8 cellular contexts compared by ENCODE assay signal in the genomic region with DNA sequence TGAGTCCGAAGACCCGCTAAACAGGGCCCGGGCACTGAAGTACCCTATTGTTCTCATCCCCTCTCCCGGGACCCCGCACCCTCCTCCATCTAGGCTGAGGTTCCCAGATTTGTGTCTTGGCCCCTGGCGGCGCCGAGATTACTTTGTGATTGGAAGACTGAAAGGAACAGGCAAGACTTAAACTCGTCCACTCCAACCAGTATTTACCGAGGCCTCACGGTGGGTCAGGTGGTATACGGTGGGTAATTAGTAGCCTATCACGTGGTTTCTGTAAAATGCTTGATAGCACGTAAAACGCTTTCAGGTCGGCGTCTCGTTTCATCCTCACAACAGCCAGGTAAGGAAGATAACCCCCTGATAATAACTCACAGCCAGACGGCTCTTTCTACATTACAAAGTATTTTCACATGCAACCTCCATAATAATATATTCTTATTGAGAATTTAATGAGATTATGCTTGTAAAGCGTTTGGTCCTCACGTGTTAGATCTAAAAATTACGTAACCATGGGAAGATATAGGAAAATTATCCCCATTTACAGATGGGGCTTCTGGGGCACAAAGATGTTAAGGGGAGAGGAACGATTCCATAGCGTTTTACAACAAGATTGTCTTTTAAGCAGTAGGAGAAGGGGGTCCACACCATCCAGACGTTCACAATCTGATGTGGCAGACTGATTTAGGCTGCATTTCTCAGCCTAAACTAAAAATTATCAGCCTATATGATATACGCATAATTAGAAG. TPM values are rescaled to one million over a fixed set of nuclear protein-coding genes. Genes with fewer than 3 reads are reported as not detected.
DNase-seq lines count a peak whose midpoint lies in the region; ATAC-seq and TF ChIP-seq lines count a peak whose summit lies in the region.

No MANE protein-coding gene starts in this region.

- H3K9me2 ChIP-seq in neural cell (ENCODE audit: insufficient read depth, low read length), result no peaks in the 10 kb centered on the region

- peak overlapping the region; percentile 92 for H3K27ac ChIP-seq in foreskin keratinocyte
- H3K27ac ChIP-seq in neural cell (ENCODE audit: low read length), result peak overlapping the region; percentile 96
- H3K27ac ChIP-seq in vagina, result peak overlapping the region; percentile 96

- DNase-seq in DMS153 (lab: John Stamatoyannopoulos, UW) (peak; percentile 75), NCI-H774 (lab: John Stamatoyannopoulos, UW) (peak; percentile 79), foreskin keratinocyte (peak; percentile 69 to 88), vagina (ENCODE audit: extremely low spot score in 2 of 2) (peak in 1 of 2 donors; percentile 90)
- peak; percentile 48 for DNase-seq in activated naive CD4-positive, alpha-beta T cell treated with Interleukin-2 at 50 U/mL for 16 hours

- H4K20me1 ChIP-seq in neural cell (ENCODE audit: insufficient read depth), result no peaks in the 10 kb centered on the region

- ATAC-seq in GM21360 (IDR thresholded peaks at IDR 0.05; ENCODE audit: unreplicated experiment) (peak; percentile 43), HG03571 (IDR thresholded peaks at IDR 0.05; ENCODE audit: unreplicated experiment) (peak; percentile 55), foreskin keratinocyte (peak; percentile 75)

- no peaks in the 10 kb centered on the region for H3F3A ChIP-seq in neural cell (ENCODE audit: insufficient read depth, low read length, poor library complexity, severe bottlenecking)

- H3K9ac ChIP-seq in neural cell (ENCODE audit: low read length), result peak overlapping the region; percentile 97

- intact Hi-C loops in vagina (cut with DNase I), result loop anchor here (5.0 kb wide), 1 partner anchor 131 kb away; a partner anchor contains a TSS

- H3K79me2 ChIP-seq in neural cell (replicated peaks; ENCODE audit: insufficient read depth, low read length), result peaks cover 36% of the 10 kb centered on the region

- H3K27me3 ChIP-seq in foreskin keratinocyte (no peaks in the 10 kb centered on the region), neural cell (ENCODE audit: insufficient read depth, low read depth, low read length) (no peaks in the 10 kb centered on the region), vagina (no peaks in the 10 kb centered on the region)

- no peak for TF ChIP-seq RAD21 in neural cell (conservative IDR thresholded peaks at IDR 0.05)

- no peak for TF ChIP-seq POLR2A in vagina (IDR thresholded peaks at IDR 0.05)

- H3K4me2 ChIP-seq in neural cell (ENCODE audit: low read length), result peak overlapping the region; percentile 64

- H3K9me3 ChIP-seq in neural cell (ENCODE audit: low read length) (no peaks in the 10 kb centered on the region), vagina (no peaks in the 10 kb centered on the region)

- peak overlapping the region; percentile 95 for H2AFZ ChIP-seq in neural cell (ENCODE audit: low read depth, low read length)

- H3K36me3 ChIP-seq in neural cell (ENCODE audit: insufficient read depth, low read length) (no peaks in the 10 kb centered on the region), vagina (no peaks in the 10 kb centered on the region)

- H3K4me3 ChIP-seq in neural cell (ENCODE audit: low read length), result peak overlapping the region; percentile 95
- peak overlapping the region; percentile 89 to 93 for H3K4me3 ChIP-seq in vagina

- peaks cover 14% of the 10 kb centered on the region for H3K4me1 ChIP-seq in foreskin keratinocyte
- peaks cover 35% of the 10 kb centered on the region for H3K4me1 ChIP-seq in vagina

- TF ChIP-seq EP300 in neural cell (conservative IDR thresholded peaks at IDR 0.05; ENCODE audit: poor library complexity, severe bottlenecking), result no peak

- TF ChIP-seq CTCF in foreskin keratinocyte (conservative IDR thresholded peaks at IDR 0.05), result no peak
- TF ChIP-seq CTCF in neural cell (IDR thresholded peaks at IDR 0.05; ENCODE audit: poor library complexity, severe bottlenecking), result no peak
- TF ChIP-seq CTCF in vagina (IDR thresholded peaks at IDR 0.05), result no peak

TF ChIP-seq in neural cell, 6 proteins besides CTCF, POLR2A, EP300 and RAD21:
- TF ChIP-seq TAF1 (IDR thresholded peaks at IDR 0.05; ENCODE audit: low read depth) (peak; percentile 21), MXI1 (conservative IDR thresholded peaks at IDR 0.05; ENCODE audit: poor library complexity, severe bottlenecking) (peak; percentile 79), EZH2 (IDR thresholded peaks at IDR 0.05; ENCODE audit: borderline replicate concordance, insufficient read depth, low read length, poor library complexity, severe bottlenecking) (no peak), SMC3 (conservative IDR thresholded peaks at IDR 0.05; ENCODE audit: poor library complexity) (peak; percentile 42), POLR2AphosphoS5 (IDR thresholded peaks at IDR 0.05) (peak; percentile 28)
- TF ChIP-seq, protein P1, sequence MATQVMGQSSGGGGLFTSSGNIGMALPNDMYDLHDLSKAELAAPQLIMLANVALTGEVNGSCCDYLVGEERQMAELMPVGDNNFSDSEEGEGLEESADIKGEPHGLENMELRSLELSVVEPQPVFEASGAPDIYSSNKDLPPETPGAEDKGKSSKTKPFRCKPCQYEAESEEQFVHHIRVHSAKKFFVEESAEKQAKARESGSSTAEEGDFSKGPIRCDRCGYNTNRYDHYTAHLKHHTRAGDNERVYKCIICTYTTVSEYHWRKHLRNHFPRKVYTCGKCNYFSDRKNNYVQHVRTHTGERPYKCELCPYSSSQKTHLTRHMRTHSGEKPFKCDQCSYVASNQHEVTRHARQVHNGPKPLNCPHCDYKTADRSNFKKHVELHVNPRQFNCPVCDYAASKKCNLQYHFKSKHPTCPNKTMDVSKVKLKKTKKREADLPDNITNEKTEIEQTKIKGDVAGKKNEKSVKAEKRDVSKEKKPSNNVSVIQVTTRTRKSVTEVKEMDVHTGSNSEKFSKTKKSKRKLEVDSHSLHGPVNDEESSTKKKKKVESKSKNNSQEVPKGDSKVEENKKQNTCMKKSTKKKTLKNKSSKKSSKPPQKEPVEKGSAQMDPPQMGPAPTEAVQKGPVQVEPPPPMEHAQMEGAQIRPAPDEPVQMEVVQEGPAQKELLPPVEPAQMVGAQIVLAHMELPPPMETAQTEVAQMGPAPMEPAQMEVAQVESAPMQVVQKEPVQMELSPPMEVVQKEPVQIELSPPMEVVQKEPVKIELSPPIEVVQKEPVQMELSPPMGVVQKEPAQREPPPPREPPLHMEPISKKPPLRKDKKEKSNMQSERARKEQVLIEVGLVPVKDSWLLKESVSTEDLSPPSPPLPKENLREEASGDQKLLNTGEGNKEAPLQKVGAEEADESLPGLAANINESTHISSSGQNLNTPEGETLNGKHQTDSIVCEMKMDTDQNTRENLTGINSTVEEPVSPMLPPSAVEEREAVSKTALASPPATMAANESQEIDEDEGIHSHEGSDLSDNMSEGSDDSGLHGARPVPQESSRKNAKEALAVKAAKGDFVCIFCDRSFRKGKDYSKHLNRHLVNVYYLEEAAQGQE (IDR thresholded peaks at IDR 0.05; ENCODE audit: borderline replicate concordance), result peak; percentile 39

RNA-seq across cellular contexts. Expression of a gene that starts 0.6 kb away (rescaled TPM):
- total RNA-seq in foreskin keratinocyte (51.4 and 62.0 TPM in 2 replicates), vagina (52.1 TPM)
- polyA plus RNA-seq in foreskin keratinocyte (4.3 and 6.4 TPM in 2 replicates), neural cell (24.9 and 27.2 TPM in 2 replicates)
- polyA minus RNA-seq in neural cell, result 63.5 and 84.3 TPM in 2 replicates
